11 cellular contexts compared by ENCODE assay signal in the genomic region with DNA sequence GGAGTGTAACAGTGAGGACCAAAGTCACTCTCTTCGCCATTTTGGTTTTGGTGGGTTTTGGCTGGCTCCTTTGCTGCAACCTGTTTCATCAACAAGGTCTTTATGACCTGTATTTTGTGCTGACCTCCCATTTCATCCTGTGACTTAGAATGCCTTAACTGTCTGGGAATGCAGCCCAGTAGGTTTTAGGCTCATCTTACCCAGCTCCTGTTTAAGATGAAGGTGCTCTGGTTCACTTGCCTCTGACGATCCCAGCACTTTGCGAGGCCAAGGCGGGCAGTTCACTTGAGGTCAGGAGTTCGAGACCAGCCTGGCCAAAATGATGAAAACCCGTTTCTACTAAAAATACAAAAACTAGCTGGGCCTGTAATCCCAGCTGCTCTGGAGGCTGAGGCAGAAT. TPM values are rescaled to one million over a fixed set of nuclear protein-coding genes. Genes with fewer than 3 reads are reported as not detected.
DNase-seq lines count a peak whose midpoint lies in the region; ATAC-seq and TF ChIP-seq lines count a peak whose summit lies in the region.
"Had no signal": no experiment of that assay in that cellular context is flagged by ENCODE, and none has a peak within 500 bp of the region (broad histone marks: within the 10 kb centered on the region; RNA-seq: fewer than 3 reads in every experiment).

No MANE protein-coding gene starts in this region.

- TF ChIP-seq RAD21 in SK-N-SH (IDR thresholded peaks at IDR 0.05; ENCODE audit: low read length), result no peak

- peak overlapping the region; percentile 96 for H3K27ac Mint-ChIP-seq in endothelial cell (ENCODE audit: unreplicated experiment)

- H4K20me1 ChIP-seq in SK-N-SH (ENCODE audit: insufficient read depth) (peaks cover 20% of the 10 kb centered on the region; the same call in 1 of the 2 replicates), PC-9 (ENCODE audit: insufficient read depth) (peaks cover 16% of the 10 kb centered on the region; the same call in 1 of the 2 replicates)

- TF ChIP-seq EP300 in SK-N-SH (IDR thresholded peaks at IDR 0.05; ENCODE audit: borderline replicate concordance in 1 of 2, low read depth in 1 of 2, low read length in 1 of 2), result no peak

- no peak for DNase-seq in SK-N-SH
- DNase-seq in PC-9, result peak in 1 of 2 experiments; percentile 48
- DNase-seq in endothelial cell (ENCODE audit: low spot score), result no peak
- no peak for DNase-seq in gastrocnemius medialis
- DNase-seq in epidermal melanocyte (ENCODE audit: insufficient read length, low spot score), result no peak
- no peak for DNase-seq in KG1 (lab: John Stamatoyannopoulos, UW)
- DNase-seq: 8988T, kidney, substantia nigra had no signal

- H2AFZ ChIP-seq in SK-N-SH (ENCODE audit: low read depth) (no peak overlapping the region), PC-9 (no peak overlapping the region)

- in situ Hi-C loops in gastrocnemius medialis (cut with MboI; ENCODE audit: low sequenced_read_pairs in 4 of 4), result loop anchor here in 1 of 4 donors (25.0 kb wide), 1 partner anchor 803 kb away; no protein-coding TSS in a partner anchor

- 89% methylated on average over 6 of the region's 6 CpGs for WGBS in SK-N-SH (ENCODE audit: low lambda C conversion rate)

- H3K9ac ChIP-seq in SK-N-SH, result 0 out of 2 replicates have a peak overlapping the region, but pooled peaks have one; percentile 98

- no TSS peak for BruUV-seq in PC-9 (replicated peaks; lab: Mats Ljungman, UMichigan)

- peaks cover 12% of the 10 kb centered on the region for H3F3A ChIP-seq in SK-N-SH (replicated peaks; ENCODE audit: insufficient read depth)
- peaks cover 12% of the 10 kb centered on the region; the same call in 1 of the 2 replicates for H3F3A ChIP-seq in PC-9 (ENCODE audit: insufficient read depth, low read depth)

- H3K4me1 ChIP-seq in SK-N-SH (ENCODE audit: control insufficient read depth in 1 of 2, insufficient read depth in 2 of 2, low read depth in 1 of 2, low read length in 1 of 2) (peaks cover 6 to 16% of the 10 kb centered on the region in 2 experiments; a peak in 3 of 4 replicates), PC-9 (replicated peaks; ENCODE audit: insufficient read depth) (peaks cover 22% of the 10 kb centered on the region), gastrocnemius medialis (peaks cover 24 to 39% of the 10 kb centered on the region in 2 donors)

- no peaks in the 10 kb centered on the region for H3K27me3 ChIP-seq in SK-N-SH (ENCODE audit: insufficient read depth)
- H3K27me3 ChIP-seq in PC-9 (ENCODE audit: insufficient read depth, low read depth), result no peaks in the 10 kb centered on the region
- H3K27me3 ChIP-seq in gastrocnemius medialis, result no peaks in the 10 kb centered on the region

- TF ChIP-seq POLR2A in gastrocnemius medialis (IDR thresholded peaks at IDR 0.05), result no peak

- POLR2A ChIA-PET in SK-N-SH (lab: Yijun Ruan, JAX), result no interaction called here
- POLR2A ChIA-PET in PC-9 (lab: Charles Lee; ENCODE audit: unreplicated experiment), result interaction anchor here (0.6 kb wide), 2 partner anchors 10 to 135 kb away, joined by 5 to 6 read pairs; no protein-coding TSS in a partner anchor

- H3K9me3 ChIP-seq in SK-N-SH, result no peaks in the 10 kb centered on the region
- H3K9me3 ChIP-seq in PC-9 (ENCODE audit: insufficient read depth, low read depth), result no peaks in the 10 kb centered on the region
- no peaks in the 10 kb centered on the region for H3K9me3 ChIP-seq in gastrocnemius medialis

- H3K79me2 ChIP-seq in SK-N-SH (ENCODE audit: insufficient read depth), result peaks cover 41% of the 10 kb centered on the region
- peaks cover 47% of the 10 kb centered on the region for H3K79me2 ChIP-seq in PC-9 (ENCODE audit: low read depth)

- H3K9me3 Mint-ChIP-seq in endothelial cell (ENCODE audit: unreplicated experiment), result no peaks in the 10 kb centered on the region

- H3K36me3 ChIP-seq in SK-N-SH (replicated peaks in 1 of 2; ENCODE audit: control insufficient read depth in 1 of 2, insufficient read depth in 2 of 2, low read length in 1 of 2) (peaks cover 2 to 3% of the 10 kb centered on the region in 2 experiments), PC-9 (ENCODE audit: low read depth) (peaks cover 5% of the 10 kb centered on the region; the same call in 1 of the 2 replicates), gastrocnemius medialis (no peaks in the 10 kb centered on the region)

- H3K27ac ChIP-seq in SK-N-SH (ENCODE audit: low read depth in 2 of 2, low read length in 1 of 2) (0 out of 4 replicates have a peak overlapping the region, but pooled peaks of 1 of the 2 experiments have one; percentile 96), PC-9 (peak overlapping the region; percentile 93), gastrocnemius medialis (peak overlapping the region; percentile 95 to 100 (median 99))

- H3K4me3 ChIP-seq in SK-N-SH (ENCODE audit: low read depth in 2 of 2, low read length in 1 of 2), result no peak overlapping the region; a peak in 1 of 4 replicates
- peak overlapping the region; percentile 89; the same call in 1 of the 2 replicates for H3K4me3 ChIP-seq in PC-9
- H3K4me3 ChIP-seq in gastrocnemius medialis, result no peak overlapping the region

- H3K4me3 Mint-ChIP-seq in endothelial cell (ENCODE audit: unreplicated experiment), result peak overlapping the region; percentile 88

- H3K36me3 Mint-ChIP-seq in endothelial cell (ENCODE audit: low read depth, unreplicated experiment), result no peaks in the 10 kb centered on the region

- no peak for TF ChIP-seq CTCF in SK-N-SH (IDR thresholded peaks at IDR 0.05)
- TF ChIP-seq CTCF in PC-9 (conservative IDR thresholded peaks at IDR 0.05), result no peak
- TF ChIP-seq CTCF in endothelial cell (IDR thresholded peaks at IDR 0.05; ENCODE audit: unreplicated experiment), result no peak
- no peak for TF ChIP-seq CTCF in gastrocnemius medialis (IDR thresholded peaks at IDR 0.05 in 4 of 5, conservative IDR thresholded peaks at IDR 0.05 in 1 of 5)

- peak overlapping the region; percentile 89; the same call in 1 of the 2 replicates for H3K4me2 ChIP-seq in SK-N-SH
- peak overlapping the region; percentile 99 for H3K4me2 ChIP-seq in PC-9

- intact Hi-C loops in PC-9 (cut with micrococcal nuclease; ENCODE audit: unreplicated experiment) (loop anchor here (2.0 kb wide), 1 partner anchor 30 kb away; no protein-coding TSS in a partner anchor), gastrocnemius medialis (cut with DNase I; ENCODE audit: low total_unique reads) (no loop called here)

- peaks cover 13% of the 10 kb centered on the region for H3K4me1 Mint-ChIP-seq in endothelial cell (ENCODE audit: unreplicated experiment)

- no peak for ATAC-seq in SK-N-SH treated with all-trans-retinoic acid at 6 μM for 48 hours
- ATAC-seq in gastrocnemius medialis, result no peak
- no peak for ATAC-seq in HG03521 (IDR thresholded peaks at IDR 0.05; ENCODE audit: unreplicated experiment)

- H3K27me3 Mint-ChIP-seq in endothelial cell (ENCODE audit: unreplicated experiment), result peaks cover 11% of the 10 kb centered on the region

- H3K9me2 ChIP-seq in SK-N-SH (no peaks in the 10 kb centered on the region), PC-9 (ENCODE audit: insufficient read depth) (no peaks in the 10 kb centered on the region)

- CTCF ChIA-PET in SK-N-SH (lab: Yijun Ruan, JAX), result interaction anchor here (0.6 kb wide), 1 partner anchor 15 kb away, joined by 3 read pairs; no protein-coding TSS in a partner anchor
- CTCF ChIA-PET in PC-9 (lab: Charles Lee), result no interaction called here

TF ChIP-seq in SK-N-SH, 30 proteins besides CTCF, POLR2A, EP300 and RAD21 (continues in another document):
- TF ChIP-seq NFIC (IDR thresholded peaks at IDR 0.05; ENCODE audit: borderline replicate concordance) (no peak), FOXM1 (IDR thresholded peaks at IDR 0.05; ENCODE audit: low read depth) (no peak), ELF1 (IDR thresholded peaks at IDR 0.05) (no peak), POLR2AphosphoS5 (IDR thresholded peaks at IDR 0.05; ENCODE audit: low read depth, low read length) (no peak)

TF ChIP-seq in SK-N-SH treated with all-trans-retinoic acid at 6 μM for 48 hours, 23 proteins besides CTCF, POLR2A, EP300 and RAD21 (continues in another document):
- TF ChIP-seq TCF4 (CRISPR knock-in tag; IDR thresholded peaks at IDR 0.05; ENCODE audit: borderline replicate concordance), result no peak
- TF ChIP-seq ZNF70 (CRISPR knock-in tag; IDR thresholded peaks at IDR 0.05), result no peak
- no peak for TF ChIP-seq SNAI2 (CRISPR knock-in tag; IDR thresholded peaks at IDR 0.05)
- TF ChIP-seq, protein P1, sequence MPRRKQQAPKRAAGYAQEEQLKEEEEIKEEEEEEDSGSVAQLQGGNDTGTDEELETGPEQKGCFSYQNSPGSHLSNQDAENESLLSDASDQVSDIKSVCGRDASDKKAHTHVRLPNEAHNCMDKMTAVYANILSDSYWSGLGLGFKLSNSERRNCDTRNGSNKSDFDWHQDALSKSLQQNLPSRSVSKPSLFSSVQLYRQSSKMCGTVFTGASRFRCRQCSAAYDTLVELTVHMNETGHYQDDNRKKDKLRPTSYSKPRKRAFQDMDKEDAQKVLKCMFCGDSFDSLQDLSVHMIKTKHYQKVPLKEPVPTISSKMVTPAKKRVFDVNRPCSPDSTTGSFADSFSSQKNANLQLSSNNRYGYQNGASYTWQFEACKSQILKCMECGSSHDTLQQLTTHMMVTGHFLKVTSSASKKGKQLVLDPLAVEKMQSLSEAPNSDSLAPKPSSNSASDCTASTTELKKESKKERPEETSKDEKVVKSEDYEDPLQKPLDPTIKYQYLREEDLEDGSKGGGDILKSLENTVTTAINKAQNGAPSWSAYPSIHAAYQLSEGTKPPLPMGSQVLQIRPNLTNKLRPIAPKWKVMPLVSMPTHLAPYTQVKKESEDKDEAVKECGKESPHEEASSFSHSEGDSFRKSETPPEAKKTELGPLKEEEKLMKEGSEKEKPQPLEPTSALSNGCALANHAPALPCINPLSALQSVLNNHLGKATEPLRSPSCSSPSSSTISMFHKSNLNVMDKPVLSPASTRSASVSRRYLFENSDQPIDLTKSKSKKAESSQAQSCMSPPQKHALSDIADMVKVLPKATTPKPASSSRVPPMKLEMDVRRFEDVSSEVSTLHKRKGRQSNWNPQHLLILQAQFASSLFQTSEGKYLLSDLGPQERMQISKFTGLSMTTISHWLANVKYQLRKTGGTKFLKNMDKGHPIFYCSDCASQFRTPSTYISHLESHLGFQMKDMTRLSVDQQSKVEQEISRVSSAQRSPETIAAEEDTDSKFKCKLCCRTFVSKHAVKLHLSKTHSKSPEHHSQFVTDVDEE (CRISPR knock-in tag; IDR thresholded peaks at IDR 0.05), result no peak
- no peak for TF ChIP-seq RARB (CRISPR knock-in tag; IDR thresholded peaks at IDR 0.05)
- no peak for TF ChIP-seq ZNF565 (CRISPR knock-in tag; conservative IDR thresholded peaks at IDR 0.05; ENCODE audit: low read depth)
- TF ChIP-seq ZFP3 (CRISPR knock-in tag; IDR thresholded peaks at IDR 0.05), result no peak

RNA-seq across cellular contexts. Expression of gene CKS2, which starts 1.8 kb away (rescaled TPM):
- polyA plus RNA-seq in SK-N-SH (2012; rRNA removed), result 277 and 362 TPM in 2 replicates
- polyA plus RNA-seq in SK-N-SH (2012; cell fraction: cytosol; rRNA removed), result 390 and 408 TPM in 2 replicates
- polyA plus RNA-seq in SK-N-SH (2012; cell fraction: nucleus; rRNA removed), result 109 and 119 TPM in 2 replicates
- total RNA-seq in PC-9 (2021) (138 and 260 TPM in 2 replicates), endothelial cell (ENCODE audit: unreplicated experiment) (49.2 TPM), gastrocnemius medialis (10 to 100 TPM in 1 of 4 donors, 1 to 10 TPM in 3; 6.5 to 13.2 (median 6.9) TPM)

RNA-seq across cellular contexts. Expression of gene SECISBP2, which starts 9.1 kb away (rescaled TPM):
- 21.2 and 28.4 TPM in 2 replicates for polyA plus RNA-seq in SK-N-SH (2012; rRNA removed)
- 20.7 and 21.4 TPM in 2 replicates for polyA plus RNA-seq in SK-N-SH (2012; cell fraction: cytosol; rRNA removed)
- 54.8 and 77.7 TPM in 2 replicates for polyA plus RNA-seq in SK-N-SH (2012; cell fraction: nucleus; rRNA removed)
- total RNA-seq in PC-9 (2021) (33.3 and 41.4 TPM in 2 replicates), endothelial cell (ENCODE audit: unreplicated experiment) (41.3 TPM), gastrocnemius medialis (10 to 100 TPM; 40.2 to 70.8 (median 54.9) TPM)
